8 cellular contexts compared by ENCODE assay signal in genomic region chr3:46960081-46960701, GRCh38. TPM values are rescaled to one million over a fixed set of nuclear protein-coding genes. Genes with fewer than 3 reads are reported as not detected.
DNase-seq lines count a peak whose midpoint lies in the region; ATAC-seq and TF ChIP-seq lines count a peak whose summit lies in the region.

No MANE protein-coding gene starts in this region.

- peak overlapping the region; percentile 33 for H3K27ac ChIP-seq in brain microvascular endothelial cell
- peak overlapping the region; percentile 37 to 46 for H3K27ac ChIP-seq in aorta (ENCODE audit: low read depth in 1 of 2, low read length in 2 of 2)

- no peaks in the 10 kb centered on the region for H3K9me3 ChIP-seq in aorta (ENCODE audit: control insufficient read depth, low read length)

- H3K27me3 ChIP-seq in brain microvascular endothelial cell (replicated peaks) (no peaks in the 10 kb centered on the region), aorta (ENCODE audit: control insufficient read depth in 1 of 2, insufficient read depth in 2 of 2, low read length in 1 of 2) (no peaks in the 10 kb centered on the region)

- ATAC-seq in Right ventricle myocardium inferior: peak; percentile 43
- peak; percentile 11 for ATAC-seq in left lobe of liver
- peak; percentile 43 for ATAC-seq in aorta (ENCODE audit: low FRiP score)

- no peak for DNase-seq in Right ventricle myocardium inferior (ENCODE audit: missing footprints)
- no peak for DNase-seq in cardiac septum (ENCODE audit: low spot score)
- peak; percentile 47 for DNase-seq in brain microvascular endothelial cell
- no peak for DNase-seq in left lobe of liver (ENCODE audit: low spot score)
- peak in 1 of 2 donors; percentile 72 for DNase-seq in aorta
- no peak for DNase-seq in stimulated activated CD4-positive, alpha-beta T cell treated with anti-CD3 and anti-CD28 coated beads, Interleukin-1b, Interleukin-23, amount 100 ng/mL, for 48 hours
- DNase-seq in SHP77 (lab: John Stamatoyannopoulos, UW): no peak
- DNase-seq in inferior parietal cortex (ENCODE audit: extremely low spot score): no peak

- in situ Hi-C loops in brain microvascular endothelial cell (cut with HindIII; ENCODE audit: low pct_ligation_motif_present, low sequenced_read_pairs): no loop called here

- 21 to 27% methylated on average over 4 of the region's 4 CpGs for WGBS in aorta, 2 donors

- TF ChIP-seq CTCF in brain microvascular endothelial cell (IDR thresholded peaks at IDR 0.05; ENCODE audit: low read depth, low read length, missing control alignments): no peak

- intact Hi-C loops in Right ventricle myocardium inferior (cut with DNase I) (no loop called here), cardiac septum (cut with DNase I) (no loop called here), aorta (cut with DNase I) (no loop called here)

- no peak overlapping the region for H3K4me3 ChIP-seq in brain microvascular endothelial cell (ENCODE audit: low read depth, low read length)
- H3K4me3 ChIP-seq in aorta (ENCODE audit: low read length in 2 of 2): no peak overlapping the region

- H3K36me3 ChIP-seq in brain microvascular endothelial cell (replicated peaks): no peaks in the 10 kb centered on the region
- H3K36me3 ChIP-seq in aorta (ENCODE audit: control insufficient read depth in 1 of 2, insufficient read depth in 2 of 2, low read length in 1 of 2): no peaks in the 10 kb centered on the region

- peaks cover 0 to 1% of the 10 kb centered on the region in 2 donors for H3K4me1 ChIP-seq in aorta (ENCODE audit: control insufficient read depth in 1 of 2, insufficient read depth in 2 of 2, low read length in 2 of 2)

RNA-seq across cellular contexts. Expression of gene CCDC12, which starts 16.4 kb away (rescaled TPM):
- 26.3 TPM for total RNA-seq in Right ventricle myocardium inferior
- total RNA-seq in cardiac septum: 35.6 TPM
- 19.3 TPM for total RNA-seq in left lobe of liver
- total RNA-seq in aorta: 10 to 100 TPM; 30.5 to 35.9 TPM
- 10 to 100 TPM; 43.5 to 46.5 TPM for polyA plus RNA-seq in aorta

RNA-seq across cellular contexts. Expression of gene NBEAL2, which starts 19.3 kb away (rescaled TPM):
- total RNA-seq in Right ventricle myocardium inferior (14.5 TPM), cardiac septum (14.2 TPM), left lobe of liver (12.2 TPM), aorta (10 to 100 TPM; 26.2 to 45.8 TPM)
- polyA plus RNA-seq in aorta: 10 to 100 TPM in 1 of 2 donors, 1 to 10 TPM in 1; 6.3 to 55.8 TPM
